33 cellular contexts compared by ENCODE assay signal in genomic region chr13:29422015-29422414, GRCh38.
"Had no signal": no experiment of that assay in that cellular context is flagged by ENCODE, and none has a peak within 500 bp of the region (broad histone marks: within the 10 kb centered on the region; RNA-seq: fewer than 3 reads in every experiment).

No MANE protein-coding gene starts in this region.

- H3K9ac ChIP-seq: KMS-11 had no signal

- H3K4me2 ChIP-seq: KMS-11 had no signal

- H3K27ac ChIP-seq: KMS-11 had no signal

- H3K9me3 ChIP-seq: MG63 had no signal

- H3K4me3 ChIP-seq: MG63 had no signal

- DNase-seq: Karpas-422, Kasumi-1, MG63, MM.1S, MV-4-11, NCI-H1048, NCI-H1092, NCI-H1092 treated with DMSO at 0.1 percent for 48 hours, NCI-H1105, NCI-H1105 treated with DMSO at 0.1 percent for 48 hours, NCI-H1417, NCI-H1417 treated with DMSO at 0.1 percent for 48 hours, NCI-H1436, NCI-H1436 treated with DMSO at 0.1 percent for 48 hours, NCI-H146, NCI-H1694, NCI-H1694 treated with DMSO at 0.1 percent for 48 hours, NCI-H187, NCI-H187 treated with DMSO at 0.1 percent for 48 hours, NCI-H1930, NCI-H2029, NCI-H2029 treated with DMSO at 0.1 percent for 48 hours, NCI-H2081, NCI-H2081 treated with DMSO at 0.1 percent for 48 hours, NCI-H2107, NCI-H2171, NCI-H2171 treated with DMSO at 0.1 percent for 48 hours, NCI-H2227 treated with DMSO at 0.1 percent for 48 hours, NCI-H345, NCI-H446, NCI-H446 treated with DMSO at 0.1 percent for 48 hours, NCI-H510A had no signal

- H3K36me3 ChIP-seq: MG63 had no signal
